9 cellular contexts compared by ENCODE assay signal in genomic region chr1:89598450-89599331, GRCh38. TPM values are rescaled to one million over a fixed set of nuclear protein-coding genes. Genes with fewer than 3 reads are reported as not detected.
A peak's percentile ranks its signal among the peaks of the same experiment; 100 is the strongest.
DNase-seq lines count a peak whose midpoint lies in the region; ATAC-seq and TF ChIP-seq lines count a peak whose summit lies in the region.
"Had no signal": no experiment of that assay in that cellular context is flagged by ENCODE, and none has a peak within 500 bp of the region (broad histone marks: within the 10 kb centered on the region; RNA-seq: fewer than 3 reads in every experiment).

No MANE protein-coding gene starts in this region.

- intact Hi-C loops in breast epithelium (cut with DNase I; ENCODE audit: low total_unique reads), result no loop called here
- intact Hi-C loops in left colon (cut with DNase I, micrococcal nuclease), result loop anchor here in 1 of 2 donors (5.0 kb wide), 1 partner anchor 116 kb away; no protein-coding TSS in a partner anchor

- H3K4me1 ChIP-seq in NT2/D1 (ENCODE audit: insufficient read depth, insufficient read length), result no peaks in the 10 kb centered on the region
- H3K4me1 ChIP-seq in breast epithelium, result no peaks in the 10 kb centered on the region

- no peak overlapping the region for H3K9ac ChIP-seq in NT2/D1 (ENCODE audit: insufficient read length, low read depth)
- H3K9ac ChIP-seq: BLaER1 treated with 17β-estradiol and CSF1 and Interleukin-3, amounts not matched to agents 10 nM and 100 nM had no signal

- DNase-seq in NCI-H1417 (lab: John Stamatoyannopoulos, UW), result peak; percentile 27 to 70 (median 33)
- no peak for DNase-seq in NCI-H1417 treated with DMSO at 0.1 percent for 48 hours (lab: John Stamatoyannopoulos, UW)
- DNase-seq in HL-60 (ENCODE audit: low read depth in 1 of 2, low spot score in 1 of 2), result peak; percentile 4 to 10
- peak; percentile 38 for DNase-seq in NT2/D1 (ENCODE audit: low read depth, low spot score)
- no peak for DNase-seq in breast epithelium (ENCODE audit: low spot score in 2 of 2)
- no peak for DNase-seq in left colon
- DNase-seq in GM19238 (ENCODE audit: insufficient read length, low spot score), result no peak

- no peak overlapping the region for H3K4me3 ChIP-seq in HL-60 (replicated peaks; ENCODE audit: insufficient read depth, low read length)
- no peak overlapping the region for H3K4me3 ChIP-seq in NT2/D1 (ENCODE audit: insufficient read length, low read depth)
- H3K4me3 ChIP-seq in breast epithelium, result no peak overlapping the region
- H3K4me3 ChIP-seq: BLaER1 treated with 17β-estradiol and CSF1 and Interleukin-3, amounts not matched to agents 10 nM and 100 nM had no signal

- H3K27me3 ChIP-seq in HL-60 (ENCODE audit: insufficient read depth, poor library complexity, severe bottlenecking) (no peaks in the 10 kb centered on the region), NT2/D1 (ENCODE audit: insufficient read depth, insufficient read length) (no peaks in the 10 kb centered on the region), breast epithelium (no peaks in the 10 kb centered on the region)
- H3K27me3 ChIP-seq: BLaER1 treated with 17β-estradiol and CSF1 and Interleukin-3, amounts not matched to agents 10 nM and 100 nM had no signal

- H3K9me3 ChIP-seq in NT2/D1 (ENCODE audit: insufficient read depth, low read length) (no peaks in the 10 kb centered on the region), breast epithelium (no peaks in the 10 kb centered on the region)
- H3K9me3 ChIP-seq: BLaER1 treated with 17β-estradiol and CSF1 and Interleukin-3, amounts not matched to agents 10 nM and 100 nM had no signal

- peak; percentile 87 for ATAC-seq in left colon
- ATAC-seq in HG03039 (IDR thresholded peaks at IDR 0.05; ENCODE audit: unreplicated experiment), result no peak

- no peak for TF ChIP-seq POLR2A in breast epithelium (IDR thresholded peaks at IDR 0.05)

- H3K36me3 ChIP-seq in NT2/D1 (ENCODE audit: insufficient read depth, insufficient read length, low read length) (no peaks in the 10 kb centered on the region), breast epithelium (no peaks in the 10 kb centered on the region)

- H3K27ac ChIP-seq in HL-60 (replicated peaks) (no peak overlapping the region), breast epithelium (no peak overlapping the region)
- H3K27ac ChIP-seq: BLaER1 treated with 17β-estradiol and CSF1 and Interleukin-3, amounts not matched to agents 10 nM and 100 nM had no signal

- TF ChIP-seq CTCF in HL-60 (IDR thresholded peaks at IDR 0.05; ENCODE audit: insufficient read depth, low read length), result peak; percentile 34
- TF ChIP-seq CTCF in breast epithelium (IDR thresholded peaks at IDR 0.05), result peak; percentile 45 to 66 (median 62)

RNA-seq across cellular contexts. Expression of gene LRRC8C, which starts 34.2 kb away (rescaled TPM):
- 10 to 100 TPM; 10.8 to 14.6 (median 12.9) TPM for total RNA-seq in breast epithelium
- 1 to 10 TPM; 1.8 to 3.2 TPM for total RNA-seq in left colon

Comparison
In these comparisons a context has a peak if more than half of its experiments do, and no peak if none do; other contexts are left out.
1. DNase-seq: peak in NCI-H1417 (3 of 3), HL-60 (2 of 2) and NT2/D1 (single experiment); none in NCI-H1417 treated with DMSO at 0.1 percent for 48 hours (single experiment), breast epithelium (0 of 2), left colon (0 of 2) and GM19238 (single experiment).